In genomic region chr5:56688402-56688801, GRCh38 we compare ENCODE assay signal across 1 cellular context.
TF ChIP-seq lines count a peak whose summit lies in the region.

No MANE protein-coding gene starts in this region.

TF ChIP-seq in GM12878, 131 proteins besides CTCF, POLR2A, EP300 and RAD21:
- TF ChIP-seq CBX3 (IDR thresholded peaks at IDR 0.05; ENCODE audit: borderline replicate concordance, low read depth) (no peak), IKZF2 (IDR thresholded peaks at IDR 0.05) (no peak), SREBF1 (IDR thresholded peaks at IDR 0.05; ENCODE audit: low read length) (no peak)
